In the genomic region with DNA sequence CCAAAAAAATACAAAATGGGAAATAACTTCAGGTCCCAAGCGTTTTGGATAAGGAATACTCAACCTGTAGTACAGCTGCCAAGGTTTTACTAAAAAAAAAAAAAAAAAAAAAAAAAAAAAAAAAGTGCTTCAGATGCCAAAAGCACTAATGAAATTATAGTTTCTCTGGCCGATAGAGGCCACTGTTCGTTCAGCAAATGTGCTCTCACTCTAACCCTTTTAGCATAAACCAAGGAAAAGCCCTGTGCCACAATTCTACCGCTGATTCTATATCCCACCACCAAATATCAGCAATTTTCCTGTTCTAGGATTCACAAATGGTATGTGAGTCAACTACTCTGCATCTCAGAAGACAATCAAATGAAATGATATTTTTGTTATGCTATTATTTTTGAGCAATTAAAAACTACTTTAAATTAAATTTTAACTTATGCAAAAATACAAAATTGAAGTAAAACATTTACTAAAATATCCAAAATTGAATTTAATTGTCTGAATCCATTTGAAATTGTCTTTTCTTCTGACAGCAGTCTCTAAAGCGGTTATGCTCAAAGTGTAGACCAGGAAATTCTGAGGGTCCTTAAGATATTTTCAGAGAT, we compare ENCODE assay signal across 8 cellular contexts.
DNase-seq lines count a peak whose midpoint lies in the region; ATAC-seq, FAIRE-seq and TF ChIP-seq lines count a peak whose summit lies in the region.

No MANE protein-coding gene starts in this region.

- H2BK5ac ChIP-seq in mesenchymal stem cell (ENCODE audit: low read depth, low read length, poor library complexity, severe bottlenecking) = no peak overlapping the region

- POLR2A ChIA-PET in PC-9 (lab: Charles Lee; ENCODE audit: unreplicated experiment) = interaction anchor here (0.7 kb wide), 1 partner anchor 346 kb away, joined by 4 read pairs; no protein-coding TSS in a partner anchor

- 29% methylated on average over 3 of the region's 5 CpGs for WGBS in mesenchymal stem cell

- H3K36me3 ChIP-seq in PC-9 (ENCODE audit: low read depth) (peaks cover 30% of the 10 kb centered on the region), mesenchymal stem cell (ENCODE audit: control insufficient read depth in 1 of 2, insufficient read depth in 2 of 2, low read depth in 1 of 2, low read length in 2 of 2) (peaks cover 0 to 48% of the 10 kb centered on the region in 2 experiments)

- H4K91ac ChIP-seq in mesenchymal stem cell (ENCODE audit: low read length) = no peak overlapping the region

- CTCF ChIA-PET in activated naive CD4-positive, alpha-beta T cell treated with anti-CD3 and anti-CD28 coated beads for 36 hours (lab: Charles Lee) = interaction anchor here (0.6 to 1.5 kb wide), 6 partner anchors 13 to 1623 kb away, joined by 3 to 6 read pairs (median 4); a partner anchor contains a TSS
- CTCF ChIA-PET in PC-9 (lab: Charles Lee) = interaction anchor here (0.5 to 0.7 kb wide), 5 partner anchors 10 to 553 kb away, joined by 4 to 10 read pairs (median 5); no protein-coding TSS in a partner anchor

- no peak overlapping the region for H2AFZ ChIP-seq in PC-9
- no peak overlapping the region for H2AFZ ChIP-seq in mesenchymal stem cell (ENCODE audit: low read depth, low read length)

- no TSS peak for BruUV-seq in PC-9 (replicated peaks; lab: Mats Ljungman, UMichigan)

- H3K4me1 ChIP-seq in PC-9 (replicated peaks; ENCODE audit: insufficient read depth) = no peaks in the 10 kb centered on the region
- no peaks in the 10 kb centered on the region for H3K4me1 ChIP-seq in mesenchymal stem cell (ENCODE audit: control insufficient read depth, insufficient read depth, low read depth, low read length)

- no peaks in the 10 kb centered on the region for H4K20me1 ChIP-seq in PC-9 (ENCODE audit: insufficient read depth)

- no peaks in the 10 kb centered on the region for H3K9me2 ChIP-seq in PC-9 (ENCODE audit: insufficient read depth)

- no peak overlapping the region for H3K14ac ChIP-seq in mesenchymal stem cell (ENCODE audit: low read length in 2 of 2)

- FAIRE-seq in endometrium (lab: Jason Lieb, UNC) = peak; percentile 85

- H3F3A ChIP-seq in PC-9 (ENCODE audit: insufficient read depth, low read depth) = peaks cover 16% of the 10 kb centered on the region

- no peak overlapping the region for H2BK12ac ChIP-seq in mesenchymal stem cell (ENCODE audit: low read length in 2 of 2)

- H3K23ac ChIP-seq in mesenchymal stem cell (ENCODE audit: low read length in 2 of 2) = no peak overlapping the region

- H3K36me3 Mint-ChIP-seq in activated naive CD4-positive, alpha-beta T cell treated with anti-CD3 and anti-CD28 coated beads for 36 hours (ENCODE audit: low read depth) = peaks cover 27% of the 10 kb centered on the region

- H3K27me3 ChIP-seq in PC-9 (ENCODE audit: insufficient read depth, low read depth) (no peaks in the 10 kb centered on the region), mesenchymal stem cell (ENCODE audit: control insufficient read depth in 1 of 2, insufficient read depth in 1 of 2, low read length in 2 of 2) (no peaks in the 10 kb centered on the region)

- TF ChIP-seq CTCF in PC-9 (conservative IDR thresholded peaks at IDR 0.05) = peak; percentile 80

- H2BK15ac ChIP-seq in mesenchymal stem cell (ENCODE audit: low read depth, poor library complexity, severe bottlenecking) = no peak overlapping the region

- no peak overlapping the region for H2AK5ac ChIP-seq in mesenchymal stem cell (ENCODE audit: low read length, severe bottlenecking)

- no peak overlapping the region for H3K4ac ChIP-seq in mesenchymal stem cell (ENCODE audit: low read depth in 1 of 2, low read length in 2 of 2)

- H3K27me3 Mint-ChIP-seq in activated naive CD4-positive, alpha-beta T cell treated with anti-CD3 and anti-CD28 coated beads for 36 hours (ENCODE audit: low read depth) = no peaks in the 10 kb centered on the region

- intact Hi-C loops in activated naive CD4-positive, alpha-beta T cell treated with anti-CD3 and anti-CD28 coated beads for 36 hours (cut with micrococcal nuclease) = loop anchor here (1.0 to 10.0 kb wide), 5 partner anchors 86 to 550 kb away; no protein-coding TSS in a partner anchor
- intact Hi-C loops in PC-9 (cut with micrococcal nuclease; ENCODE audit: unreplicated experiment) = loop anchor here (1.0 to 5.0 kb wide), 8 partner anchors 78 to 576 kb away; a partner anchor contains a TSS

- peak overlapping the region; percentile 6 for H3K9ac ChIP-seq in mesenchymal stem cell (ENCODE audit: low read length)

- H3K9me3 Mint-ChIP-seq in activated naive CD4-positive, alpha-beta T cell treated with anti-CD3 and anti-CD28 coated beads for 36 hours = peaks cover 3% of the 10 kb centered on the region

- H3K4me2 ChIP-seq in PC-9 = no peak overlapping the region
- H3K4me2 ChIP-seq in mesenchymal stem cell (ENCODE audit: low read length, poor library complexity, severe bottlenecking) = no peak overlapping the region

- DNase-seq in activated naive CD4-positive, alpha-beta T cell treated with anti-CD3 and anti-CD28 coated beads for 36 hours = peak; percentile 55
- DNase-seq in activated naive CD4-positive, alpha-beta T cell treated with anti-CD3 and anti-CD28 coated beads, Interleukin-2, amount 50 U/mL, for 16 hours = no peak
- DNase-seq in PC-9 (peak; percentile 50 to 73), mesenchymal stem cell (peak; percentile 77)

- peaks cover 14% of the 10 kb centered on the region for H3K4me1 Mint-ChIP-seq in activated naive CD4-positive, alpha-beta T cell treated with anti-CD3 and anti-CD28 coated beads for 36 hours (ENCODE audit: low read depth)

- peak; percentile 56 for ATAC-seq in HG03432 (IDR thresholded peaks at IDR 0.05; ENCODE audit: unreplicated experiment)
- no peak for ATAC-seq in HG03280 (IDR thresholded peaks at IDR 0.05; ENCODE audit: unreplicated experiment)
- no peak for ATAC-seq in HG03159 (IDR thresholded peaks at IDR 0.05; ENCODE audit: unreplicated experiment)

- no peak overlapping the region for H3K27ac ChIP-seq in PC-9
- H3K27ac ChIP-seq in mesenchymal stem cell (ENCODE audit: low read length, poor library complexity, severe bottlenecking) = no peak overlapping the region

- no peak overlapping the region for H3K18ac ChIP-seq in mesenchymal stem cell (ENCODE audit: low read depth in 1 of 2, low read length in 2 of 2)

- H3K4me3 ChIP-seq in PC-9 (no peak overlapping the region), mesenchymal stem cell (ENCODE audit: insufficient read depth in 1 of 2, low read depth in 1 of 2, low read length in 2 of 2) (no peak overlapping the region)

- peaks cover 7% of the 10 kb centered on the region for H3K79me1 ChIP-seq in mesenchymal stem cell (replicated peaks; ENCODE audit: low read length, poor library complexity, severe bottlenecking)

- no peak overlapping the region for H3K27ac Mint-ChIP-seq in activated naive CD4-positive, alpha-beta T cell treated with anti-CD3 and anti-CD28 coated beads for 36 hours

- H4K8ac ChIP-seq in mesenchymal stem cell (ENCODE audit: low read length) = no peak overlapping the region

- H3K9me3 ChIP-seq in PC-9 (ENCODE audit: insufficient read depth, low read depth) (no peaks in the 10 kb centered on the region), mesenchymal stem cell (ENCODE audit: control insufficient read depth, low read length) (peaks cover 6% of the 10 kb centered on the region)

- H3K4me3 Mint-ChIP-seq in activated naive CD4-positive, alpha-beta T cell treated with anti-CD3 and anti-CD28 coated beads for 36 hours = no peak overlapping the region

- no peak overlapping the region for H2BK120ac ChIP-seq in mesenchymal stem cell (ENCODE audit: low read depth, low read length)

- peaks cover 19% of the 10 kb centered on the region; the same call in 1 of the 2 replicates for H3K79me2 ChIP-seq in PC-9 (ENCODE audit: low read depth)
